ENCODE assay signal across 20 cellular contexts in the genomic region with DNA sequence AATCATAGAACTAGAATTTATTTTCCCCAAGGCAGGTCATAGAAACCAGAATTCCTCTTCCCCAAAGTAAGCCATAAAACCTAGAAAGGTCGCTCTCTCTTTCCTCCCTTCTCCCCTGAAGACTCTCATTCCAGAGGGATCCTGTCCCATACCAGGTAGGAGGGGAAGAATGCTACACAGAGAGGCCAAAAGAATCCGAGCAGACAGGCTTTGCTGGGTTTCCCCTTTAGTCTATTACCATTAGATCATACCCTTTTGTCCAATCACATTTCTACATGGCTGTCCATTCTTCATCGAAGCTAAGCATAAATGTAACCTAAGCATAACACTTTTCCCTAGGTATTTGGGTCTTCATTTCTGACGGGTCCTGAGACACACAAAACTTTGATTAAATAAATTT.
DNase-seq lines count a peak whose midpoint lies in the region; ATAC-seq, FAIRE-seq and TF ChIP-seq lines count a peak whose summit lies in the region.
"Had no signal": no experiment of that assay in that cellular context is flagged by ENCODE, and none has a peak within 500 bp of the region (broad histone marks: within the 10 kb centered on the region; RNA-seq: fewer than 3 reads in every experiment).

No MANE protein-coding gene starts in this region.

- H3K4me3 ChIP-seq in PC-3 (ENCODE audit: low read length) (no peak overlapping the region), epithelial cell of esophagus (ENCODE audit: low read length) (no peak overlapping the region), pancreas (no peak overlapping the region)
- H3K4me3 ChIP-seq in effector memory CD4-positive, alpha-beta T cell (ENCODE audit: insufficient read depth, low read depth, low read length, poor library complexity, severe bottlenecking): no peak overlapping the region

- no peak for TF ChIP-seq CTCF in PC-3 (conservative IDR thresholded peaks at IDR 0.05; ENCODE audit: low read depth, low read length)
- TF ChIP-seq CTCF in epithelial cell of esophagus (IDR thresholded peaks at IDR 0.05; ENCODE audit: insufficient read depth, low read depth, low read length, missing control alignments): no peak
- TF ChIP-seq CTCF in pancreas (IDR thresholded peaks at IDR 0.05): no peak

- WGBS in pancreas, 2 donors: 47 to 55% methylated on average over 4 of the region's 4 CpGs

- no peak overlapping the region for H2AFZ ChIP-seq in PC-3 (ENCODE audit: low read length)

- peaks cover 43% of the 10 kb centered on the region for H3K4me1 ChIP-seq in PC-3 (ENCODE audit: insufficient read depth, low read length)
- H3K4me1 ChIP-seq in pancreas: no peaks in the 10 kb centered on the region
- H3K4me1 ChIP-seq in effector memory CD4-positive, alpha-beta T cell (ENCODE audit: control insufficient read depth, insufficient read depth, low read length, poor library complexity, severe bottlenecking): no peaks in the 10 kb centered on the region

- H3F3A ChIP-seq in PC-3 (ENCODE audit: low read length, unreplicated experiment): no peaks in the 10 kb centered on the region

- no peaks in the 10 kb centered on the region for H3K79me2 ChIP-seq in PC-3 (ENCODE audit: low read length)

- H3K9ac ChIP-seq in PC-3 (ENCODE audit: low read length): peak overlapping the region; percentile 29

- BruUV-seq in PC-3 (replicated peaks; lab: Mats Ljungman, UMichigan): no TSS peak

- DNase-seq in PC-3 (peak; percentile 52), epithelial cell of esophagus (ENCODE audit: low read depth) (peak; percentile 67), pancreas (no peak), medulla oblongata (ENCODE audit: extremely low spot score) (no peak), amniotic stem cell (lab: John Stamatoyannopoulos, UW) (no peak)
- no peak for DNase-seq in effector memory CD4-positive, alpha-beta T cell
- DNase-seq: CD4-positive, CD25-positive, alpha-beta regulatory T cell; COR-L47; DND-41; GDM1; H9; HFFc6; MV-4-11; NCI-H1694; NCI-H2081; NCI-H2171; NCI-H524 treated with DMSO at 0.1 percent for 48 hours; OCI-M1; Right ventricle myocardium superior had no signal

- H3K9me2 ChIP-seq in PC-3 (replicated peaks; ENCODE audit: low read length): no peaks in the 10 kb centered on the region

- H3K36me3 ChIP-seq in PC-3 (ENCODE audit: low read depth, low read length) (no peaks in the 10 kb centered on the region), pancreas (no peaks in the 10 kb centered on the region)
- H3K36me3 ChIP-seq in effector memory CD4-positive, alpha-beta T cell (ENCODE audit: control insufficient read depth, insufficient read depth, low read length): no peaks in the 10 kb centered on the region

- POLR2A ChIA-PET in PC-3 (lab: Charles Lee; ENCODE audit: unreplicated experiment): no interaction called here

- no peaks in the 10 kb centered on the region for H3K27me3 ChIP-seq in PC-3 (ENCODE audit: low read length)
- H3K27me3 ChIP-seq in pancreas: no peaks in the 10 kb centered on the region
- no peaks in the 10 kb centered on the region for H3K27me3 ChIP-seq in effector memory CD4-positive, alpha-beta T cell (replicated peaks; ENCODE audit: control insufficient read depth, insufficient read depth, low read length, poor library complexity, severe bottlenecking)

- no peak for ATAC-seq in PC-3
- ATAC-seq in pancreas: peak in 3 of 4 donors; percentile 36 to 76 (median 63)
- no peak for ATAC-seq in GM18873 (IDR thresholded peaks at IDR 0.05; ENCODE audit: low FRiP score, unreplicated experiment)

- no peak for FAIRE-seq in pancreas (lab: Jason Lieb, UNC)

- no peaks in the 10 kb centered on the region for H3K9me3 ChIP-seq in PC-3 (ENCODE audit: low read length)
- H3K9me3 ChIP-seq in pancreas: no peaks in the 10 kb centered on the region
- no peaks in the 10 kb centered on the region for H3K9me3 ChIP-seq in effector memory CD4-positive, alpha-beta T cell (ENCODE audit: control insufficient read depth, low read length)

- no peaks in the 10 kb centered on the region for H4K20me1 ChIP-seq in PC-3 (ENCODE audit: low read length)

- CTCF ChIA-PET in PC-3 (lab: Charles Lee): no interaction called here

- H3K4me2 ChIP-seq in PC-3 (ENCODE audit: low read length): peak overlapping the region; percentile 32; the same call in 1 of the 2 replicates

- intact Hi-C loops in PC-3 (cut with micrococcal nuclease): no loop called here
- intact Hi-C loops in pancreas (cut with DNase I): no loop called here

- H3K27ac ChIP-seq in PC-3 (ENCODE audit: low read length) (peak overlapping the region; percentile 72), pancreas (peak overlapping the region in 1 of 4 donors; percentile 40)
- H3K27ac ChIP-seq in effector memory CD4-positive, alpha-beta T cell (ENCODE audit: insufficient read depth, low read length, poor library complexity, severe bottlenecking): no peak overlapping the region

Comparison
In these comparisons a context has a peak if more than half of its experiments do, and no peak if none do; other contexts are left out.
1. ATAC-seq: peak in pancreas (3 of 4); none in PC-3 (single experiment) and GM18873 (single experiment).
2. DNase-seq: peak in PC-3 (single experiment) and epithelial cell of esophagus (single experiment); none in pancreas (0 of 6), medulla oblongata (single experiment), amniotic stem cell (single experiment) and effector memory CD4-positive, alpha-beta T cell (0 of 3).